20 cellular contexts compared by ENCODE assay signal in the genomic region with DNA sequence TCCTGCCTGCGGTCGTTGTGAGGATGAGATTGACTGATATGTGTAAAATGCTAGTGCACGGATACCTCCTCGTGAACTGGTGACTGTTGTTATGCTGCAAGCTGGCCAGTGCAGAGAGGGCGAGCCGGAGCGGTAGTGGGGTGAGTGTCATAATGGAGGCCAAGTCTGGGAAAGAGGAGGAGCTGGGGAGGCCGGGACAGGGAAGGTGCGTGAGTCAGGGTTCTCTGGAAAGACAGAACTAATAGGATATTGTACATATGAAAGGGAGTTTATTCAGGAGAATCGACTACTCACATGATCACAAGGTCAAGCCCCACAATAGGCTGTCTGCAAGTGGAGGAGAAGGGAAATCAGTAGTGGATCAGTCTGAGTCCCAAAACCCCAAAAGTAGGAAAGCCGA. TPM values are rescaled to one million over a fixed set of nuclear protein-coding genes. Genes with fewer than 3 reads are reported as not detected.
DNase-seq lines count a peak whose midpoint lies in the region; ATAC-seq and TF ChIP-seq lines count a peak whose summit lies in the region.
"Had no signal": no experiment of that assay in that cellular context is flagged by ENCODE, and none has a peak within 500 bp of the region (broad histone marks: within the 10 kb centered on the region; RNA-seq: fewer than 3 reads in every experiment).

No MANE protein-coding gene starts in this region.

- no peaks in the 10 kb centered on the region for H3K79me2 ChIP-seq in osteoblast (ENCODE audit: insufficient read depth, low read length)

- no peak for TF ChIP-seq CTCF in osteoblast (IDR thresholded peaks at IDR 0.05; ENCODE audit: extremely low read depth, low read depth, low read length)

- H3K9me3 ChIP-seq in BLaER1 (no peaks in the 10 kb centered on the region), osteoblast (ENCODE audit: low read depth, low read length) (no peaks in the 10 kb centered on the region)
- H3K9me3 ChIP-seq: A549 had no signal

- no peak overlapping the region for H2AFZ ChIP-seq in osteoblast (ENCODE audit: low read length)

- peaks cover 77% of the 10 kb centered on the region for H3K4me1 ChIP-seq in BLaER1
- no peaks in the 10 kb centered on the region for H3K4me1 ChIP-seq in osteoblast (ENCODE audit: insufficient read depth, low read length)

- H4K20me1 ChIP-seq in BLaER1 (no peaks in the 10 kb centered on the region), osteoblast (ENCODE audit: insufficient read depth, low read length) (no peaks in the 10 kb centered on the region)

- H3K27me3 ChIP-seq in BLaER1, result 0 out of 2 replicates have a peak, but pooled peaks cover 4% of the 10 kb centered on the region
- peaks cover 39% of the 10 kb centered on the region for H3K27me3 ChIP-seq in osteoblast (ENCODE audit: insufficient read depth, low read length)

- H3K27ac ChIP-seq in BLaER1 (0 out of 2 replicates have a peak overlapping the region, but pooled peaks have one; percentile 5), osteoblast (ENCODE audit: low read depth, low read length) (no peak overlapping the region)
- H3K27ac ChIP-seq: 22Rv1, A549 had no signal

- ATAC-seq in GM19467 (IDR thresholded peaks at IDR 0.05; ENCODE audit: unreplicated experiment), result no peak
- ATAC-seq: CD8-positive, alpha-beta T cell; GM12878; HCT116; HepG2 had no signal

- DNase-seq in HT1080 (ENCODE audit: low read depth) (peak; percentile 28), amniotic epithelial cell (ENCODE audit: low read depth) (peak; percentile 20), osteoblast (ENCODE audit: insufficient read length, low spot score, missing footprints) (peak; percentile 32), NCI-H82 treated with DMSO at 0.1 percent for 48 hours (lab: John Stamatoyannopoulos, UW; ENCODE audit: unreplicated experiment) (no peak), kidney glomerular epithelial cell (lab: John Stamatoyannopoulos, UW) (no peak)
- DNase-seq: AML-193; Calu3; CD8-positive, alpha-beta T cell; DND-41; EL; HFFc6; Karpas-422; KBM-7 had no signal

- H3K9ac ChIP-seq in BLaER1, result no peak overlapping the region

- no peaks in the 10 kb centered on the region for H3K36me3 ChIP-seq in BLaER1
- no peaks in the 10 kb centered on the region for H3K36me3 ChIP-seq in osteoblast (ENCODE audit: insufficient read depth, low read length)

- H3K4me3 ChIP-seq in BLaER1, result no peak overlapping the region
- H3K4me3 ChIP-seq in osteoblast (ENCODE audit: insufficient read depth, low read length), result no peak overlapping the region
- H3K4me3 ChIP-seq: A549, GM12878 had no signal

- H3K4me2 ChIP-seq in BLaER1, result 0 out of 2 replicates have a peak overlapping the region, but pooled peaks have one; percentile 94
- H3K4me2 ChIP-seq in osteoblast (ENCODE audit: insufficient read depth, low read length), result no peak overlapping the region
- H3K4me2 ChIP-seq: A549 had no signal

RNA-seq across cellular contexts. Expression of a gene that starts 56.8 kb away (rescaled TPM):
- total RNA-seq in HT1080 (2014; rRNA removed; shearing (Covaris generic)), result 67.1 and 81.0 TPM in 2 replicates
- polyA plus RNA-seq in HT1080 (2015; cell fraction: cytosol; rRNA removed), result 31.7 and 34.3 TPM in 2 replicates
- 18.3 and 20.7 TPM in 2 replicates for polyA plus RNA-seq in HT1080 (2015; cell fraction: nucleus; rRNA removed)
- total RNA-seq in osteoblast, result 52.2 and 53.2 TPM in 2 replicates

Comparison
In these comparisons a context has a peak if more than half of its experiments do, and no peak if none do; other contexts are left out.
1. DNase-seq: peak in HT1080 (single experiment), amniotic epithelial cell (single experiment) and osteoblast (single experiment); none in NCI-H82 treated with DMSO at 0.1 percent for 48 hours (single experiment) and kidney glomerular epithelial cell (single experiment).